In the genomic region with DNA sequence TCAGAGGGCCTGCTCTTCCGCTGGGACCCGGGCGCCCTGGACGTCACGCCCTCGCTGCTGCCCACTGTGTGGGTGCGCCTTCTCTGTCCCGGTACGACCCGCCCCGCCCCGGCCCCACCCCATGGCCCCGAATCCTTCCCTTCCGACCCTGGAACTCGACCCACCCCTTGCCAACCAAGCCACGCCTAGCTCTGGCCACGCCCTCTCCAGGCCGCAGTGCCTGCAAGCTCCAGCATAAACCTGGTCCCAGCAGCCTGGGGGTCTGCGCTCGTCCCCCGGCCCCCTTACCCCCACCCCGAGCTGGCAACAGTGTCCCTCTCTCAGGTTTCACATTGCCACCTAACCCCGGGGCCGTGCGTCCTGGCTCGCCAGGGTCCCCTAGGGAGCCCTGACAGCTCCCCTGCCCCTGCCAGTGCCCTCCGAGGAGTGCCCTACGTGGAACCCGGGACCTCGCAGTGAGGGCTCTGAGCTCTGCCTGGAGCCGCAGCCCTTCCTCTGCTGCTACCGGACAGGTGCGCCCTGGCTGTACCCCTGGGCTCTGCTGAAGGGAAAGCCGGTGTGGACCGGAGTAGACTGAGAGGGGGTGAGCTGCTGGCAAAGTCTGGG, we compare ENCODE assay signal across 13 cellular contexts. TPM values are rescaled to one million over a fixed set of nuclear protein-coding genes. Genes with fewer than 3 reads are reported as not detected.
DNase-seq lines count a peak whose midpoint lies in the region; ATAC-seq and TF ChIP-seq lines count a peak whose summit lies in the region.
"Had no signal": no experiment of that assay in that cellular context is flagged by ENCODE, and none has a peak within 500 bp of the region (broad histone marks: within the 10 kb centered on the region; RNA-seq: fewer than 3 reads in every experiment).

No MANE protein-coding gene starts in this region.

- no peak overlapping the region for H3K9ac ChIP-seq in mesenchymal stem cell (ENCODE audit: low read length)

- no TSS peak for BruUV-seq in Caco-2 (replicated peaks; lab: Mats Ljungman, UMichigan)

- no peak overlapping the region for H4K91ac ChIP-seq in mesenchymal stem cell (ENCODE audit: low read length)

- no peaks in the 10 kb centered on the region for H3K27me3 Mint-ChIP-seq in Caco-2 (ENCODE audit: insufficient read depth, unreplicated experiment)

- peak overlapping the region; percentile 12 for H3K4me2 ChIP-seq in mesenchymal stem cell (ENCODE audit: low read length, poor library complexity, severe bottlenecking)

- H2AK5ac ChIP-seq in mesenchymal stem cell (ENCODE audit: low read length, severe bottlenecking) = no peak overlapping the region

- intact Hi-C loops in Caco-2 (cut with micrococcal nuclease; ENCODE audit: unreplicated experiment) = no loop called here

- H3K4ac ChIP-seq in mesenchymal stem cell (ENCODE audit: low read depth in 1 of 2, low read length in 2 of 2) = no peak overlapping the region

- DNase-seq in Caco-2 (peak; percentile 67 to 78), HPDE6-E6E7 (ENCODE audit: extremely low spot score) (peak; percentile 59), coronary artery (ENCODE audit: low spot score) (no peak), mesenchymal stem cell (no peak), HuH-7 (ENCODE audit: low spot score) (no peak), NCI-H2081 (lab: John Stamatoyannopoulos, UW) (no peak)
- DNase-seq: Karpas-422, NCI-H446, occipital lobe had no signal

- H2AFZ ChIP-seq in mesenchymal stem cell (ENCODE audit: low read depth, low read length) = no peak overlapping the region

- H3K23ac ChIP-seq in mesenchymal stem cell (ENCODE audit: low read length in 2 of 2) = no peak overlapping the region

- CTCF ChIA-PET in Caco-2 (lab: Charles Lee) = interaction anchor here (0.5 to 0.6 kb wide), 3 partner anchors 46 to 690 kb away, joined by 4 read pairs; a partner anchor contains a TSS

- peaks cover 6% of the 10 kb centered on the region for H3K4me1 ChIP-seq in Caco-2
- peaks cover 16% of the 10 kb centered on the region for H3K4me1 ChIP-seq in mesenchymal stem cell (ENCODE audit: control insufficient read depth, insufficient read depth, low read depth, low read length)

- H3K27ac Mint-ChIP-seq in Caco-2 (ENCODE audit: unreplicated experiment) = no peak overlapping the region
- H3K27ac Mint-ChIP-seq: stimulated activated effector memory CD8-positive, alpha-beta T cell treated with anti-CD3 and anti-CD28 coated beads, Interleukin-12 subunit alpha, Interleukin-12 subunit beta, amount 100 ng/mL, for 72 hours had no signal

- POLR2A ChIA-PET in Caco-2 (lab: Charles Lee) = no interaction called here

- no peaks in the 10 kb centered on the region for H3K4me1 Mint-ChIP-seq in Caco-2 (ENCODE audit: low read depth, unreplicated experiment)

- H3K27me3 ChIP-seq in Caco-2 (replicated peaks; ENCODE audit: control insufficient read depth, insufficient read depth, low read length) = no peaks in the 10 kb centered on the region
- peaks cover 61 to 77% of the 10 kb centered on the region in 2 experiments for H3K27me3 ChIP-seq in mesenchymal stem cell (ENCODE audit: control insufficient read depth in 1 of 2, insufficient read depth in 1 of 2, low read length in 2 of 2)

- H3K79me1 ChIP-seq in mesenchymal stem cell (replicated peaks; ENCODE audit: low read length, poor library complexity, severe bottlenecking) = no peaks in the 10 kb centered on the region

- H3K4me3 ChIP-seq in Caco-2 (ENCODE audit: low read depth, low read length) (peak overlapping the region; percentile 55), coronary artery (peak overlapping the region; percentile 28), mesenchymal stem cell (ENCODE audit: insufficient read depth in 1 of 2, low read depth in 1 of 2, low read length in 2 of 2) (no peak overlapping the region)

- no peak overlapping the region for H2BK12ac ChIP-seq in mesenchymal stem cell (ENCODE audit: low read length in 2 of 2)

- no peaks in the 10 kb centered on the region for H3K36me3 ChIP-seq in Caco-2 (ENCODE audit: control insufficient read depth, insufficient read depth, low read length)
- H3K36me3 ChIP-seq in mesenchymal stem cell (ENCODE audit: control insufficient read depth in 1 of 2, insufficient read depth in 2 of 2, low read depth in 1 of 2, low read length in 2 of 2) = peaks cover 0 to 2% of the 10 kb centered on the region in 2 experiments

- no peak overlapping the region for H3K18ac ChIP-seq in mesenchymal stem cell (ENCODE audit: low read depth in 1 of 2, low read length in 2 of 2)

- no peak overlapping the region for H2BK5ac ChIP-seq in mesenchymal stem cell (ENCODE audit: low read depth, low read length, poor library complexity, severe bottlenecking)

- no peaks in the 10 kb centered on the region for H3K9me3 ChIP-seq in Caco-2
- H3K9me3 ChIP-seq in mesenchymal stem cell (ENCODE audit: control insufficient read depth, low read length) = no peaks in the 10 kb centered on the region

- H3K36me3 Mint-ChIP-seq in Caco-2 (ENCODE audit: insufficient read depth, unreplicated experiment) = no peaks in the 10 kb centered on the region
- H3K36me3 Mint-ChIP-seq: stimulated activated effector memory CD8-positive, alpha-beta T cell treated with anti-CD3 and anti-CD28 coated beads, Interleukin-12 subunit alpha, Interleukin-12 subunit beta, amount 100 ng/mL, for 72 hours had no signal

- H2BK120ac ChIP-seq in mesenchymal stem cell (ENCODE audit: low read depth, low read length) = no peak overlapping the region

- no peak overlapping the region for H3K14ac ChIP-seq in mesenchymal stem cell (ENCODE audit: low read length in 2 of 2)

- H4K8ac ChIP-seq in mesenchymal stem cell (ENCODE audit: low read length) = no peak overlapping the region

- 32% methylated on average over 32 of the region's 35 CpGs for whole genome bisulfite sequencing in mesenchymal stem cell

- ATAC-seq in HG02973 (IDR thresholded peaks at IDR 0.05; ENCODE audit: unreplicated experiment) = no peak
- ATAC-seq in HG03108 (IDR thresholded peaks at IDR 0.05; ENCODE audit: unreplicated experiment) = no peak
- ATAC-seq: stimulated activated effector memory CD8-positive, alpha-beta T cell treated with anti-CD3 and anti-CD28 coated beads, Interleukin-12 subunit alpha, Interleukin-12 subunit beta, amount 100 ng/mL, for 72 hours had no signal

- H2BK15ac ChIP-seq in mesenchymal stem cell (ENCODE audit: low read depth, poor library complexity, severe bottlenecking) = no peak overlapping the region

- peak overlapping the region; percentile 76 for H3K4me3 Mint-ChIP-seq in Caco-2 (ENCODE audit: unreplicated experiment)
- H3K4me3 Mint-ChIP-seq: stimulated activated effector memory CD8-positive, alpha-beta T cell treated with anti-CD3 and anti-CD28 coated beads, Interleukin-12 subunit alpha, Interleukin-12 subunit beta, amount 100 ng/mL, for 72 hours had no signal

- H3K9me3 Mint-ChIP-seq in Caco-2 (ENCODE audit: unreplicated experiment) = no peaks in the 10 kb centered on the region
- H3K9me3 Mint-ChIP-seq: stimulated activated effector memory CD8-positive, alpha-beta T cell treated with anti-CD3 and anti-CD28 coated beads, Interleukin-12 subunit alpha, Interleukin-12 subunit beta, amount 100 ng/mL, for 72 hours had no signal

- TF ChIP-seq CTCF in Caco-2 (IDR thresholded peaks at IDR 0.05; ENCODE audit: insufficient read depth in 1 of 2, low read depth in 1 of 2, low read length in 1 of 2, severe bottlenecking in 1 of 2, unreplicated experiment in 1 of 2) (no peak), coronary artery (IDR thresholded peaks at IDR 0.05) (no peak)

- H3K27ac ChIP-seq in coronary artery (no peak overlapping the region), mesenchymal stem cell (ENCODE audit: low read length, poor library complexity, severe bottlenecking) (no peak overlapping the region)
- H3K27ac ChIP-seq: VCaP had no signal

RNA-seq across cellular contexts. Expression of a gene that starts 3.4 kb away (rescaled TPM):
- total RNA-seq in Caco-2 (2022) = not detected in 2 replicates
- not detected for polyA plus RNA-seq in mesenchymal stem cell (2013, experiment 1 of 2)
- polyA plus RNA-seq in mesenchymal stem cell (2013, experiment 2 of 2) = not detected
- total RNA-seq: occipital lobe had no signal

RNA-seq across cellular contexts. Expression of a gene that starts 38.4 kb away (rescaled TPM):
- 216 and 238 TPM in 2 replicates for total RNA-seq in Caco-2 (2022)
- 179 TPM for polyA plus RNA-seq in mesenchymal stem cell (2013, experiment 1 of 2)
- 183 TPM for polyA plus RNA-seq in mesenchymal stem cell (2013, experiment 2 of 2)

RNA-seq across cellular contexts. Expression of a gene that starts 53.5 kb away (rescaled TPM):
- 0.09 TPM in 1 of 2 replicates, not detected in the other for total RNA-seq in Caco-2 (2022)
- not detected for polyA plus RNA-seq in mesenchymal stem cell (2013, experiment 1 of 2)
- polyA plus RNA-seq in mesenchymal stem cell (2013, experiment 2 of 2) = not detected

Comparison
In these comparisons a context has a peak if more than half of its experiments do, and no peak if none do; other contexts are left out.
1. DNase-seq: peak in Caco-2 (2 of 2) and HPDE6-E6E7 (single experiment); none in coronary artery (single experiment), mesenchymal stem cell (single experiment), HuH-7 (single experiment) and NCI-H2081 (0 of 2).
2. H3K4me3 ChIP-seq: peak in Caco-2 (single experiment) and coronary artery (single experiment); none in mesenchymal stem cell (0 of 2).